Comparison of ENCODE assay signal across 19 cellular contexts in genomic region chr13:59701261-59701660, GRCh38.
"Had no signal": no experiment of that assay in that cellular context is flagged by ENCODE, and none has a peak within 500 bp of the region (broad histone marks: within the 10 kb centered on the region; RNA-seq: fewer than 3 reads in every experiment).

No MANE protein-coding gene starts in this region.

- ATAC-seq: activated naive CD8-positive, alpha-beta T cell treated with anti-CD3 and anti-CD28 coated beads, Interleukin-2, amount 50 U/mL, for 24 hours; esophagus mucosa; foreskin keratinocyte; sciatic nerve; stimulated activated naive B cell treated with anti-CD40 and anti-IgM and Interleukin-4, amounts not matched to agents 10 μg/mL and 1 μg/mL and 100 μg/mL, for 72 hours; WTC11 had no signal

- H3K36me3 ChIP-seq: left ventricle myocardium inferior, stomach, tibial artery had no signal

- H3K9me3 ChIP-seq: left ventricle myocardium inferior, stomach, tibial artery had no signal

- H3K4me3 ChIP-seq: left ventricle myocardium inferior, stomach, tibial artery had no signal

- DNase-seq: activated CD4-positive, alpha-beta memory T cell treated with anti-CD3 and anti-CD28 coated beads, Interleukin-2, amount 10 ng/mL, durations not matched to agents 7 days and 5 days; activated CD4-positive, alpha-beta T cell treated with anti-CD3 and anti-CD28 coated beads for 1 hour; activated CD4-positive, alpha-beta T cell treated with anti-CD3 and anti-CD28 coated beads, Interleukin-2, amount 10 ng/mL, durations not matched to agents 7 days and 5 days; activated CD8-positive, alpha-beta memory T cell treated with anti-CD3 and anti-CD28 coated beads, Interleukin-2, amount 50 U/mL, for 48 hours; activated gamma-delta T cell treated with Interleukin-2 at 50 U/mL for 16 hours; activated naive CD8-positive, alpha-beta T cell treated with anti-CD3 and anti-CD28 coated beads, Interleukin-2, amount 50 U/mL, for 24 hours; activated T-cell treated with anti-CD3 and anti-CD28 coated beads, Interleukin-2, amount 50 U/mL, for 24 hours; amygdala; central memory CD4-positive, alpha-beta T cell; foreskin keratinocyte; left ventricle myocardium inferior; stimulated activated CD4-positive, alpha-beta T cell treated with anti-CD3 and anti-CD28 coated beads, Interleukin-15, amount 100 ng/mL, for 24 hours; stimulated activated CD4-positive, alpha-beta T cell treated with anti-CD3 and anti-CD28 coated beads, Interleukin-2, amount 100 ng/mL, for 24 hours; stimulated activated naive B cell treated with anti-CD40 and anti-IgM and Interleukin-4, amounts not matched to agents 10 μg/mL and 1 μg/mL and 100 μg/mL, for 72 hours; stomach; tibial artery had no signal

- H3K27ac ChIP-seq: foreskin keratinocyte, left ventricle myocardium inferior, stomach, tibial artery had no signal

- H3K27me3 ChIP-seq: foreskin keratinocyte, stomach, tibial artery had no signal

- H3K4me1 ChIP-seq: foreskin keratinocyte, left ventricle myocardium inferior, stomach, tibial artery had no signal
